In genomic region chr5:16871746-16872339, GRCh38 we compare ENCODE assay signal across 16 cellular contexts.
A peak's percentile ranks its signal among the peaks of the same experiment; 100 is the strongest.
DNase-seq lines count a peak whose midpoint lies in the region; ATAC-seq and TF ChIP-seq lines count a peak whose summit lies in the region.
"Had no signal": no experiment of that assay in that cellular context is flagged by ENCODE, and none has a peak within 500 bp of the region (broad histone marks: within the 10 kb centered on the region; RNA-seq: fewer than 3 reads in every experiment).

No MANE protein-coding gene starts in this region.

- H3K9me3 ChIP-seq in PC-3 (ENCODE audit: low read length) (no peaks in the 10 kb centered on the region), esophagus squamous epithelium (no peaks in the 10 kb centered on the region)

- 55 to 79% methylated on average over 4 of the region's 4 CpGs for WGBS in esophagus squamous epithelium, 2 donors

- H2AFZ ChIP-seq in PC-3 (ENCODE audit: low read length), result no peak overlapping the region

- H3F3A ChIP-seq in PC-3 (ENCODE audit: low read length, unreplicated experiment), result peaks cover 4% of the 10 kb centered on the region

- peak overlapping the region; percentile 34 for H3K4me2 ChIP-seq in PC-3 (ENCODE audit: low read length)
- H3K4me2 ChIP-seq: BLaER1 treated with 17β-estradiol and CSF1 and Interleukin-3, amounts not matched to agents 10 nM and 100 nM had no signal

- intact Hi-C loops in PC-3 (cut with micrococcal nuclease) (loop anchor here (10.0 kb wide), 1 partner anchor 63 kb away; the partner anchor contains the start of gene MYO10), esophagus squamous epithelium (cut with DNase I) (no loop called here), left ventricle myocardium superior (cut with micrococcal nuclease) (no loop called here)

- peaks cover 32% of the 10 kb centered on the region for H3K36me3 ChIP-seq in PC-3 (ENCODE audit: low read depth, low read length)
- H3K36me3 ChIP-seq in esophagus squamous epithelium, result peaks cover 0 to 38% (median 0%) of the 10 kb centered on the region in 3 donors

- no peaks in the 10 kb centered on the region for H4K20me1 ChIP-seq in PC-3 (ENCODE audit: low read length)
- H4K20me1 ChIP-seq: BLaER1 treated with 17β-estradiol and CSF1 and Interleukin-3, amounts not matched to agents 10 nM and 100 nM had no signal

- no peak for TF ChIP-seq CTCF in PC-3 (conservative IDR thresholded peaks at IDR 0.05; ENCODE audit: low read depth, low read length)
- no peak for TF ChIP-seq CTCF in esophagus squamous epithelium (IDR thresholded peaks at IDR 0.05)

- peak; percentile 40 for ATAC-seq in PC-3
- ATAC-seq in HG02884 (IDR thresholded peaks at IDR 0.05; ENCODE audit: unreplicated experiment), result no peak
- no peak for ATAC-seq in GM21717 (IDR thresholded peaks at IDR 0.05; ENCODE audit: unreplicated experiment)
- no peak for ATAC-seq in left ventricle myocardium superior
- ATAC-seq: esophagus mucosa; naive thymus-derived CD8-positive, alpha-beta T cell had no signal

- DNase-seq in AG08396 (ENCODE audit: low spot score) (peak; percentile 64), PC-3 (peak; percentile 80), esophagus squamous epithelium (lab: John Stamatoyannopoulos, UW) (no peak), renal cortical epithelial cell (ENCODE audit: low read depth) (peak; percentile 29), DMS 273 treated with DMSO at 0.1 percent for 48 hours (lab: John Stamatoyannopoulos, UW) (no peak), left ventricle myocardium superior (no peak)
- DNase-seq: activated CD4-positive, alpha-beta T cell treated with anti-CD3 and anti-CD28 coated beads, Interleukin-2, amount 10 ng/mL, durations not matched to agents 7 days and 5 days; GDM1; immature natural killer cell; KG1; naive thymus-derived CD8-positive, alpha-beta T cell; NCI-H2107 had no signal

- CTCF ChIA-PET in PC-3 (lab: Charles Lee), result interaction anchor here (0.7 kb wide), 1 partner anchor 68 kb away, joined by 3 read pairs; no protein-coding TSS in a partner anchor

- no peaks in the 10 kb centered on the region for H3K9me2 ChIP-seq in PC-3 (replicated peaks; ENCODE audit: low read length)

- H3K27ac ChIP-seq in PC-3 (ENCODE audit: low read length), result peak overlapping the region; percentile 79
- H3K27ac ChIP-seq in esophagus squamous epithelium, result peak overlapping the region in 3 of 4 donors; percentile 50 to 70 (median 69)
- H3K27ac ChIP-seq: BLaER1 treated with 17β-estradiol and CSF1 and Interleukin-3, amounts not matched to agents 10 nM and 100 nM had no signal

- no peak overlapping the region for H3K4me3 ChIP-seq in PC-3 (ENCODE audit: low read length)
- no peak overlapping the region for H3K4me3 ChIP-seq in esophagus squamous epithelium
- H3K4me3 ChIP-seq: BLaER1 treated with 17β-estradiol and CSF1 and Interleukin-3, amounts not matched to agents 10 nM and 100 nM had no signal

- H3K27me3 ChIP-seq in PC-3 (ENCODE audit: low read length) (no peaks in the 10 kb centered on the region), esophagus squamous epithelium (no peaks in the 10 kb centered on the region)
- H3K27me3 ChIP-seq: BLaER1 treated with 17β-estradiol and CSF1 and Interleukin-3, amounts not matched to agents 10 nM and 100 nM had no signal

- H3K4me1 ChIP-seq in PC-3 (ENCODE audit: insufficient read depth, low read length), result peaks cover 24% of the 10 kb centered on the region
- H3K4me1 ChIP-seq in esophagus squamous epithelium, result peaks cover 0 to 29% (median 12%) of the 10 kb centered on the region in 3 donors
- H3K4me1 ChIP-seq: BLaER1 treated with 17β-estradiol and CSF1 and Interleukin-3, amounts not matched to agents 10 nM and 100 nM had no signal

- POLR2A ChIA-PET in PC-3 (lab: Charles Lee; ENCODE audit: unreplicated experiment), result no interaction called here

- BruUV-seq in PC-3 (replicated peaks; lab: Mats Ljungman, UMichigan), result no TSS peak

- no peak for TF ChIP-seq POLR2A in esophagus squamous epithelium (IDR thresholded peaks at IDR 0.05)

- H3K9ac ChIP-seq in PC-3 (ENCODE audit: low read length), result no peak overlapping the region
- H3K9ac ChIP-seq: BLaER1 treated with 17β-estradiol and CSF1 and Interleukin-3, amounts not matched to agents 10 nM and 100 nM had no signal

- H3K79me2 ChIP-seq in PC-3 (ENCODE audit: low read length), result peaks cover 41% of the 10 kb centered on the region

Comparison
In these comparisons a context has a peak if more than half of its experiments do, and no peak if none do; other contexts are left out.
1. DNase-seq: peak in AG08396 (single experiment), PC-3 (single experiment) and renal cortical epithelial cell (single experiment); none in esophagus squamous epithelium (single experiment), DMS 273 treated with DMSO at 0.1 percent for 48 hours (single experiment) and left ventricle myocardium superior (single experiment).